17 cellular contexts compared by ENCODE assay signal in genomic region chr9:129547063-129547462, GRCh38.
DNase-seq lines count a peak whose midpoint lies in the region; ATAC-seq and TF ChIP-seq lines count a peak whose summit lies in the region.
"Had no signal": no experiment of that assay in that cellular context is flagged by ENCODE, and none has a peak within 500 bp of the region (broad histone marks: within the 10 kb centered on the region; RNA-seq: fewer than 3 reads in every experiment).

No MANE protein-coding gene starts in this region.

- no peak overlapping the region for H3K27ac Mint-ChIP-seq in CD14-positive monocyte
- H3K27ac Mint-ChIP-seq in nephron, result peak overlapping the region; percentile 23 to 76 (median 29)
- H3K27ac Mint-ChIP-seq: CD4-positive, alpha-beta memory T cell had no signal

- H3K4me1 ChIP-seq in HEK293 (ENCODE audit: control insufficient read depth, insufficient read depth, low read length), result no peaks in the 10 kb centered on the region

- POLR2A ChIA-PET in HEK293 (lab: Yijun Ruan, JAX), result interaction anchor here (0.5 kb wide), 1 partner anchor 54 kb away, joined by 3 read pairs; no protein-coding TSS in a partner anchor

- CTCF ChIA-PET in HEK293 (lab: Yijun Ruan, JAX), result interaction anchor here (0.6 to 1.0 kb wide), 3 partner anchors 64 to 661 kb away, joined by 3 to 4 read pairs (median 3); no protein-coding TSS in a partner anchor

- no peak overlapping the region for H3K4me3 ChIP-seq in HEK293 (ENCODE audit: low read depth, low read length)

- H3K4me1 Mint-ChIP-seq in CD14-positive monocyte (peaks cover 35% of the 10 kb centered on the region), nephron (peaks cover 32% of the 10 kb centered on the region)

- TF ChIP-seq CTCF in CD14-positive monocyte (IDR thresholded peaks at IDR 0.05) (no peak), HEK293 (tag by site-specific recombination; IDR thresholded peaks at IDR 0.05) (no peak), nephron (IDR thresholded peaks at IDR 0.05; ENCODE audit: unreplicated experiment in 3 of 3) (no peak)

- DNase-seq in CD14-positive monocyte (ENCODE audit: low spot score), result peak; percentile 11
- peak; percentile 25 for DNase-seq in posterior vena cava (ENCODE audit: low spot score)
- no peak for DNase-seq in NCI-H1436 treated with DMSO at 0.1 percent for 48 hours (lab: John Stamatoyannopoulos, UW)
- DNase-seq in superior temporal gyrus (ENCODE audit: extremely low spot score), result no peak
- no peak for DNase-seq in Right ventricle myocardium superior
- no peak for DNase-seq in SHP77 (lab: John Stamatoyannopoulos, UW)
- DNase-seq: AML-193; CD4-positive, alpha-beta memory T cell; DMS79 treated with DMSO at 0.1 percent for 48 hours; GF-D8; GOT3; H7 had no signal

- no peak for ATAC-seq in Right ventricle myocardium superior (ENCODE audit: poor library complexity)
- ATAC-seq: HCT116, HepG2 had no signal

- no peaks in the 10 kb centered on the region for H3K36me3 ChIP-seq in HEK293 (ENCODE audit: control insufficient read depth in 2 of 2, insufficient read depth in 1 of 2, low read length in 2 of 2)

- no peak overlapping the region for H3K27ac ChIP-seq in HEK293 (ENCODE audit: extremely low read depth, low read depth, low read length)
- H3K27ac ChIP-seq: C4-2B had no signal

- H3K4me3 Mint-ChIP-seq in CD14-positive monocyte (no peak overlapping the region), nephron (no peak overlapping the region)

- no peaks in the 10 kb centered on the region for H3K9me3 ChIP-seq in HEK293 (ENCODE audit: control insufficient read depth, insufficient read depth, low read depth, low read length)

- peaks cover 2 to 4% of the 10 kb centered on the region in 2 donors for H3K36me3 Mint-ChIP-seq in CD14-positive monocyte
- H3K36me3 Mint-ChIP-seq in nephron (ENCODE audit: low read depth), result no peaks in the 10 kb centered on the region
- H3K36me3 Mint-ChIP-seq: CD4-positive, alpha-beta memory T cell had no signal

- peaks cover 25 to 35% (median 31%) of the 10 kb centered on the region in 3 donors for H3K27me3 Mint-ChIP-seq in CD14-positive monocyte (ENCODE audit: low read depth in 3 of 3)
- H3K27me3 Mint-ChIP-seq in nephron (ENCODE audit: low read depth), result peaks cover 8% of the 10 kb centered on the region

- peaks cover 0 to 3% (median 0%) of the 10 kb centered on the region in 7 donors for H3K9me3 Mint-ChIP-seq in CD14-positive monocyte
- no peaks in the 10 kb centered on the region for H3K9me3 Mint-ChIP-seq in nephron
- H3K9me3 Mint-ChIP-seq: CD4-positive, alpha-beta memory T cell had no signal

- intact Hi-C loops in CD14-positive monocyte (cut with micrococcal nuclease), result no loop called here
- intact Hi-C loops in posterior vena cava (cut with DNase I), result no loop called here
- intact Hi-C loops in Right ventricle myocardium superior (cut with DNase I), result no loop called here

TF ChIP-seq in HEK293, 187 proteins besides CTCF, POLR2A, EP300 and RAD21:
- TF ChIP-seq ZFP69B (tag by site-specific recombination; IDR thresholded peaks at IDR 0.05), result no peak
- TF ChIP-seq ZFHX2 (tag by site-specific recombination; conservative IDR thresholded peaks at IDR 0.05), result peak; percentile 51; the same call in 1 of the 2 replicates
- TF ChIP-seq, protein P1, sequence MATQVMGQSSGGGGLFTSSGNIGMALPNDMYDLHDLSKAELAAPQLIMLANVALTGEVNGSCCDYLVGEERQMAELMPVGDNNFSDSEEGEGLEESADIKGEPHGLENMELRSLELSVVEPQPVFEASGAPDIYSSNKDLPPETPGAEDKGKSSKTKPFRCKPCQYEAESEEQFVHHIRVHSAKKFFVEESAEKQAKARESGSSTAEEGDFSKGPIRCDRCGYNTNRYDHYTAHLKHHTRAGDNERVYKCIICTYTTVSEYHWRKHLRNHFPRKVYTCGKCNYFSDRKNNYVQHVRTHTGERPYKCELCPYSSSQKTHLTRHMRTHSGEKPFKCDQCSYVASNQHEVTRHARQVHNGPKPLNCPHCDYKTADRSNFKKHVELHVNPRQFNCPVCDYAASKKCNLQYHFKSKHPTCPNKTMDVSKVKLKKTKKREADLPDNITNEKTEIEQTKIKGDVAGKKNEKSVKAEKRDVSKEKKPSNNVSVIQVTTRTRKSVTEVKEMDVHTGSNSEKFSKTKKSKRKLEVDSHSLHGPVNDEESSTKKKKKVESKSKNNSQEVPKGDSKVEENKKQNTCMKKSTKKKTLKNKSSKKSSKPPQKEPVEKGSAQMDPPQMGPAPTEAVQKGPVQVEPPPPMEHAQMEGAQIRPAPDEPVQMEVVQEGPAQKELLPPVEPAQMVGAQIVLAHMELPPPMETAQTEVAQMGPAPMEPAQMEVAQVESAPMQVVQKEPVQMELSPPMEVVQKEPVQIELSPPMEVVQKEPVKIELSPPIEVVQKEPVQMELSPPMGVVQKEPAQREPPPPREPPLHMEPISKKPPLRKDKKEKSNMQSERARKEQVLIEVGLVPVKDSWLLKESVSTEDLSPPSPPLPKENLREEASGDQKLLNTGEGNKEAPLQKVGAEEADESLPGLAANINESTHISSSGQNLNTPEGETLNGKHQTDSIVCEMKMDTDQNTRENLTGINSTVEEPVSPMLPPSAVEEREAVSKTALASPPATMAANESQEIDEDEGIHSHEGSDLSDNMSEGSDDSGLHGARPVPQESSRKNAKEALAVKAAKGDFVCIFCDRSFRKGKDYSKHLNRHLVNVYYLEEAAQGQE (tag by site-specific recombination; IDR thresholded peaks at IDR 0.05), result no peak
- TF ChIP-seq EGR2 (tag by site-specific recombination; IDR thresholded peaks at IDR 0.05; ENCODE audit: low read depth), result peak; percentile 52; the same call in 1 of the 2 replicates
- no peak for TF ChIP-seq PRDM6 (tag by site-specific recombination; IDR thresholded peaks at IDR 0.05)
- TF ChIP-seq, protein P2, sequence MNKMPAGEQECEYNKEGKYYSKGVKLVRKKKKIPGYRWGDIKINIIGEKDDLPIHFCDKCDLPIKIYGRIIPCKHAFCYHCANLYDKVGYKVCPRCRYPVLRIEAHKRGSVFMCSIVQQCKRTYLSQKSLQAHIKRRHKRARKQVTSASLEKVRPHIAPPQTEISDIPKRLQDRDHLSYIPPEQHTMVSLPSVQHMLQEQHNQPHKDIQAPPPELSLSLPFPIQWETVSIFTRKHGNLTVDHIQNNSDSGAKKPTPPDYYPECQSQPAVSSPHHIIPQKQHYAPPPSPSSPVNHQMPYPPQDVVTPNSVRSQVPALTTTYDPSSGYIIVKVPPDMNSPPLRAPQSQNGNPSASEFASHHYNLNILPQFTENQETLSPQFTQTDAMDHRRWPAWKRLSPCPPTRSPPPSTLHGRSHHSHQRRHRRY (tag by site-specific recombination; IDR thresholded peaks at IDR 0.05), result no peak
- no peak for TF ChIP-seq ZNF148 (tag by site-specific recombination; IDR thresholded peaks at IDR 0.05; ENCODE audit: borderline replicate concordance)
- no peak for TF ChIP-seq ZNF585B (tag by site-specific recombination; IDR thresholded peaks at IDR 0.05)
- TF ChIP-seq ELK4 (IDR thresholded peaks at IDR 0.05; ENCODE audit: borderline replicate concordance, low read depth, low read length), result no peak
- TF ChIP-seq SCRT2 (tag by site-specific recombination; IDR thresholded peaks at IDR 0.05), result no peak
- no peak for TF ChIP-seq ZNF140 (tag by site-specific recombination; IDR thresholded peaks at IDR 0.05)
- no peak for TF ChIP-seq WT1 (tag by site-specific recombination; IDR thresholded peaks at IDR 0.05)

Comparison
In these comparisons a context has a peak if more than half of its experiments do, and no peak if none do; other contexts are left out.
1. DNase-seq: peak in CD14-positive monocyte (single experiment) and posterior vena cava (single experiment); none in NCI-H1436 treated with DMSO at 0.1 percent for 48 hours (single experiment), superior temporal gyrus (single experiment), Right ventricle myocardium superior (single experiment) and SHP77 (0 of 2).
2. H3K27ac Mint-ChIP-seq: peak in nephron (3 of 3); none in CD14-positive monocyte (0 of 7).